ENCODE assay signal across 23 cellular contexts in the genomic region with DNA sequence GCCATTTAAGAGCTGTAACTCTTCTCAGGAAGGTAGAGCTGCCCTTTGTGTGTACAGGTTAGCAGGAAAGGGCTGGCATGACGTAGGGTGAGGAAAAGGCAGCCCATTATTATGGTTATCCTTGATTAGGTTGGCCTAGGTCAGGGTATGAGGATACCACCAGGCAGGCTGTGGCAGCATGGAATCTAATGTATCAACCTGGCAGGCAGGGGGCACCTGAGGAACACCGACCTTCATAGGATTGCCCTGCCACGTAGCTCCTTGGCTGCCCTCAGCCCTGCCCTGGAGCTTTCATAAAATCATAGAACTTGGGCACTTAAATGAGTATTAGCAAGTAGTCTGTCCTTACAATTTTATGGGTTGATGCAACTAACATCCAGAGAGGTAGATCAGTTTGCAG.
DNase-seq lines count a peak whose midpoint lies in the region; ATAC-seq and TF ChIP-seq lines count a peak whose summit lies in the region.
"Had no signal": no experiment of that assay in that cellular context is flagged by ENCODE, and none has a peak within 500 bp of the region (broad histone marks: within the 10 kb centered on the region; RNA-seq: fewer than 3 reads in every experiment).

No MANE protein-coding gene starts in this region.

- intact Hi-C loops in tibial artery (cut with DNase I; ENCODE audit: low total_unique reads) = loop anchor here (10.0 kb wide), 1 partner anchor 64 kb away; no protein-coding TSS in a partner anchor

- TF ChIP-seq CTCF in chondrocyte (IDR thresholded peaks at IDR 0.05) (no peak), tibial artery (IDR thresholded peaks at IDR 0.05) (no peak)

- no peaks in the 10 kb centered on the region for H3K27me3 ChIP-seq in tibial artery
- H3K27me3 ChIP-seq: brain microvascular endothelial cell, colonic mucosa, SJCRH30, stomach had no signal

- peak overlapping the region; percentile 85 to 90 for H3K27ac ChIP-seq in tibial artery
- H3K27ac ChIP-seq: 22Rv1, colonic mucosa, HL-60, SJCRH30 had no signal

- H3K9me3 ChIP-seq in tibial artery = no peaks in the 10 kb centered on the region
- H3K9me3 ChIP-seq: colonic mucosa, SJCRH30, stomach had no signal

- H3K4me3 ChIP-seq in tibial artery = no peak overlapping the region
- H3K4me3 ChIP-seq: colonic mucosa, SJCRH30, stomach had no signal

- peaks cover 74% of the 10 kb centered on the region for H3K4me1 Mint-ChIP-seq in chondrocyte (ENCODE audit: low read depth)

- no peaks in the 10 kb centered on the region for H3K36me3 ChIP-seq in tibial artery
- H3K36me3 ChIP-seq: colonic mucosa, SJCRH30, stomach had no signal

- H3K36me3 Mint-ChIP-seq in chondrocyte (ENCODE audit: low read depth) = peaks cover 3% of the 10 kb centered on the region
- H3K36me3 Mint-ChIP-seq: IgD-negative memory B cell had no signal

- H3K27me3 Mint-ChIP-seq in chondrocyte (ENCODE audit: low read depth) = no peaks in the 10 kb centered on the region

- peaks cover 0 to 96% (median 38%) of the 10 kb centered on the region in 4 donors for H3K4me1 ChIP-seq in tibial artery
- H3K4me1 ChIP-seq: colonic mucosa, SJCRH30 had no signal

- DNase-seq in DMS 273 (lab: John Stamatoyannopoulos, UW; ENCODE audit: unreplicated experiment) (peak; percentile 9), DMS 273 treated with DMSO at 0.1 percent for 48 hours (lab: John Stamatoyannopoulos, UW) (no peak), chondrocyte (ENCODE audit: low spot score) (no peak), tibial artery (no peak), retina (no peak)
- peak; percentile 3 for DNase-seq in stimulated activated CD4-positive, alpha-beta T cell treated with anti-CD3 and anti-CD28 coated beads, Interleukin-4, amount 100 ng/mL, for 24 hours
- DNase-seq in stimulated activated CD4-positive, alpha-beta T cell treated with anti-CD3 and anti-CD28 coated beads, Interleukin-12 subunit alpha, Interleukin-12 subunit beta, amount 100 ng/mL, for 4 hours = no peak
- DNase-seq: activated naive CD8-positive, alpha-beta T cell treated with anti-CD3 and anti-CD28 coated beads, Interleukin-2, amount 50 U/mL, for 24 hours; brain microvascular endothelial cell; colonic mucosa; NCI-H1436 treated with DMSO at 0.1 percent for 48 hours; NCI-H774; nephron progenitor cell; SJCRH30; stimulated activated CD4-positive, alpha-beta T cell treated with anti-CD3 and anti-CD28 coated beads, Interleukin-1b, Interleukin-23, amount 100 ng/mL, for 48 hours; stomach; T-helper 2 cell had no signal

- no peak for ATAC-seq in GM18868 (IDR thresholded peaks at IDR 0.05; ENCODE audit: unreplicated experiment)
- ATAC-seq: activated naive CD8-positive, alpha-beta T cell treated with anti-CD3 and anti-CD28 coated beads, Interleukin-2, amount 50 U/mL, for 24 hours; Panc1 had no signal

- no peak overlapping the region for H3K4me3 Mint-ChIP-seq in chondrocyte (ENCODE audit: unreplicated experiment)
- H3K4me3 Mint-ChIP-seq: activated naive CD8-positive, alpha-beta T cell treated with anti-CD3 and anti-CD28 coated beads, Interleukin-2, amount 50 U/mL, for 24 hours; B cell; IgD-negative memory B cell; nephron progenitor cell had no signal

- no peaks in the 10 kb centered on the region for H3K9me3 Mint-ChIP-seq in chondrocyte (ENCODE audit: low read depth)
- H3K9me3 Mint-ChIP-seq: activated naive CD8-positive, alpha-beta T cell treated with anti-CD3 and anti-CD28 coated beads, Interleukin-2, amount 50 U/mL, for 24 hours; IgD-negative memory B cell; nephron progenitor cell had no signal

- peak overlapping the region; percentile 84 for H3K27ac Mint-ChIP-seq in chondrocyte (ENCODE audit: unreplicated experiment)
- H3K27ac Mint-ChIP-seq: activated naive CD8-positive, alpha-beta T cell treated with anti-CD3 and anti-CD28 coated beads, Interleukin-2, amount 50 U/mL, for 24 hours; B cell; IgD-negative memory B cell; nephron progenitor cell had no signal

Comparison
In these comparisons a context has a peak if more than half of its experiments do, and no peak if none do; other contexts are left out.
1. DNase-seq: peak in DMS 273 (single experiment) and stimulated activated CD4-positive, alpha-beta T cell treated with anti-CD3 and anti-CD28 coated beads, Interleukin-4, amount 100 ng/mL, for 24 hours (single experiment); none in DMS 273 treated with DMSO at 0.1 percent for 48 hours (single experiment), stimulated activated CD4-positive, alpha-beta T cell treated with anti-CD3 and anti-CD28 coated beads, Interleukin-12 subunit alpha, Interleukin-12 subunit beta, amount 100 ng/mL, for 4 hours (single experiment), chondrocyte (single experiment), tibial artery (0 of 2) and retina (single experiment).